23 cellular contexts compared by ENCODE assay signal in genomic region chr21:27024316-27024715, GRCh38. TPM values are rescaled to one million over a fixed set of nuclear protein-coding genes. Genes with fewer than 3 reads are reported as not detected.
DNase-seq lines count a peak whose midpoint lies in the region; ATAC-seq and TF ChIP-seq lines count a peak whose summit lies in the region.
"Had no signal": no experiment of that assay in that cellular context is flagged by ENCODE, and none has a peak within 500 bp of the region (broad histone marks: within the 10 kb centered on the region; RNA-seq: fewer than 3 reads in every experiment).

No MANE protein-coding gene starts in this region.

- in situ Hi-C loops in GM23248 (cut with MboI), result no loop called here

- H3K4me1 ChIP-seq in GM23248 (ENCODE audit: insufficient read depth) (peaks cover 51% of the 10 kb centered on the region), smooth muscle cell (ENCODE audit: low read depth) (no peaks in the 10 kb centered on the region)
- H3K4me1 ChIP-seq: BLaER1 treated with 17β-estradiol and CSF1 and Interleukin-3, amounts not matched to agents 10 nM and 100 nM; psoas muscle; thyroid gland had no signal

- H3K36me3 ChIP-seq in GM23248 (ENCODE audit: low read depth) (no peaks in the 10 kb centered on the region), smooth muscle cell (ENCODE audit: low read depth) (no peaks in the 10 kb centered on the region)
- H3K36me3 ChIP-seq: BLaER1 treated with 17β-estradiol and CSF1 and Interleukin-3, amounts not matched to agents 10 nM and 100 nM; thyroid gland had no signal

- peak overlapping the region; percentile 61 for H3K27ac ChIP-seq in GM23248
- peak overlapping the region; percentile 42 for H3K27ac ChIP-seq in smooth muscle cell (ENCODE audit: low read depth)
- H3K27ac ChIP-seq: BLaER1 treated with 17β-estradiol and CSF1 and Interleukin-3, amounts not matched to agents 10 nM and 100 nM; psoas muscle; thyroid gland had no signal

- H3K9me2 ChIP-seq in GM23248 (ENCODE audit: insufficient read depth), result no peaks in the 10 kb centered on the region

- TF ChIP-seq CTCF in fibroblast of villous mesenchyme (IDR thresholded peaks at IDR 0.05; ENCODE audit: insufficient read depth, low read depth, low read length), result no peak
- no peak for TF ChIP-seq CTCF in smooth muscle cell (IDR thresholded peaks at IDR 0.05; ENCODE audit: borderline replicate concordance, insufficient read depth, poor library complexity, severe bottlenecking)

- H3K79me2 ChIP-seq in GM23248 (ENCODE audit: insufficient read depth), result no peaks in the 10 kb centered on the region
- no peaks in the 10 kb centered on the region for H3K79me2 ChIP-seq in smooth muscle cell (ENCODE audit: low read depth)

- H3K9me3 ChIP-seq in GM23248 (ENCODE audit: low read depth), result no peaks in the 10 kb centered on the region
- H3K9me3 ChIP-seq in smooth muscle cell (replicated peaks; ENCODE audit: low read depth), result no peaks in the 10 kb centered on the region
- H3K9me3 ChIP-seq: BLaER1 treated with 17β-estradiol and CSF1 and Interleukin-3, amounts not matched to agents 10 nM and 100 nM; psoas muscle; thyroid gland had no signal

- H3K27ac Mint-ChIP-seq in effector memory CD8-positive, alpha-beta T cell, result no peak overlapping the region
- H3K27ac Mint-ChIP-seq: activated CD8-positive, alpha-beta T cell treated with anti-CD3 and anti-CD28 coated beads for 36 hours; activated naive CD8-positive, alpha-beta T cell treated with anti-CD3 and anti-CD28 coated beads, Interleukin-2, amount 50 U/mL, for 24 hours; naive thymus-derived CD8-positive, alpha-beta T cell had no signal

- H3F3A ChIP-seq in GM23248 (ENCODE audit: insufficient read depth) (peaks cover 22% of the 10 kb centered on the region), smooth muscle cell (ENCODE audit: low read depth) (peaks cover 4% of the 10 kb centered on the region)

- H3K9me3 Mint-ChIP-seq in effector memory CD8-positive, alpha-beta T cell, result peaks cover 0 to 12% of the 10 kb centered on the region in 2 donors
- H3K9me3 Mint-ChIP-seq: activated CD8-positive, alpha-beta T cell treated with anti-CD3 and anti-CD28 coated beads for 36 hours; activated naive CD8-positive, alpha-beta T cell treated with anti-CD3 and anti-CD28 coated beads, Interleukin-2, amount 50 U/mL, for 24 hours had no signal

- H3K27me3 Mint-ChIP-seq in effector memory CD8-positive, alpha-beta T cell, result no peaks in the 10 kb centered on the region
- H3K27me3 Mint-ChIP-seq: central memory CD8-positive, alpha-beta T cell had no signal

- H2AFZ ChIP-seq in GM23248 (0 out of 2 replicates have a peak overlapping the region, but pooled peaks have one; percentile 23), smooth muscle cell (ENCODE audit: low read depth) (peak overlapping the region; percentile 31)

- H3K36me3 Mint-ChIP-seq in effector memory CD8-positive, alpha-beta T cell (ENCODE audit: insufficient read depth), result peaks cover 3% of the 10 kb centered on the region
- H3K36me3 Mint-ChIP-seq: naive thymus-derived CD8-positive, alpha-beta T cell had no signal

- DNase-seq in GM23248 (peak; percentile 62), astrocyte of the hippocampus (ENCODE audit: low read depth, low spot score) (peak; percentile 50), fibroblast of villous mesenchyme (ENCODE audit: low read depth) (peak; percentile 45), smooth muscle cell (lab: John Stamatoyannopoulos, UW; ENCODE audit: unreplicated experiment) (no peak), SIG-M5 treated with dmso at 0.1 percent for 504 hours (lab: John Stamatoyannopoulos, UW; ENCODE audit: unreplicated experiment) (no peak), NCI-H2081 (lab: John Stamatoyannopoulos, UW) (no peak)
- DNase-seq in effector memory CD8-positive, alpha-beta T cell, result no peak
- DNase-seq in activated naive CD4-positive, alpha-beta T cell treated with anti-CD3 and anti-CD28 coated beads, Interleukin-2, amount 50 U/mL, for 16 hours, result no peak
- DNase-seq: activated CD8-positive, alpha-beta T cell treated with anti-CD3 and anti-CD28 coated beads for 36 hours; activated naive CD8-positive, alpha-beta T cell treated with anti-CD3 and anti-CD28 coated beads, Interleukin-2, amount 50 U/mL, for 24 hours; DMS153; GOT3; KBM-7; naive thymus-derived CD8-positive, alpha-beta T cell; NCI-H1105; NCI-H345; NK-92 treated with Interleukin-12 subunit alpha and Interleukin-12 subunit beta, amount 100 ng/mL, for 24 hours; psoas muscle; T-helper 2 cell; thyroid gland had no signal

- H3K4me2 ChIP-seq in GM23248 (ENCODE audit: unreplicated experiment), result peak overlapping the region; percentile 45
- H3K4me2 ChIP-seq in smooth muscle cell, result peak overlapping the region; percentile 52
- H3K4me2 ChIP-seq: BLaER1 treated with 17β-estradiol and CSF1 and Interleukin-3, amounts not matched to agents 10 nM and 100 nM had no signal

- WGBS in GM23248 (ENCODE audit: low coverage in 1 of 2, low lambda C conversion rate in 2 of 2, missing lambda C conversion rate in 2 of 2), 2 experiments, result 6 to 17% methylated on average over 1 of the region's 1 CpG
- WGBS in smooth muscle cell (ENCODE audit: low lambda C conversion rate), result 10% methylated on average over 1 of the region's 1 CpG

- ATAC-seq in effector memory CD8-positive, alpha-beta T cell (replicated peaks), result no peak
- ATAC-seq: activated CD8-positive, alpha-beta T cell treated with anti-CD3 and anti-CD28 coated beads for 36 hours; activated naive CD8-positive, alpha-beta T cell treated with anti-CD3 and anti-CD28 coated beads, Interleukin-2, amount 50 U/mL, for 24 hours; naive thymus-derived CD8-positive, alpha-beta T cell; psoas muscle; Right ventricle myocardium inferior had no signal

- H3K4me1 Mint-ChIP-seq in effector memory CD8-positive, alpha-beta T cell (ENCODE audit: low read depth in 2 of 2), result no peaks in the 10 kb centered on the region
- H3K4me1 Mint-ChIP-seq: activated naive CD8-positive, alpha-beta T cell treated with anti-CD3 and anti-CD28 coated beads, Interleukin-2, amount 50 U/mL, for 24 hours; central memory CD8-positive, alpha-beta T cell; naive thymus-derived CD8-positive, alpha-beta T cell had no signal

- H3K27me3 ChIP-seq in GM23248 (replicated peaks; ENCODE audit: insufficient read depth) (no peaks in the 10 kb centered on the region), smooth muscle cell (ENCODE audit: low read depth) (no peaks in the 10 kb centered on the region)
- H3K27me3 ChIP-seq: BLaER1 treated with 17β-estradiol and CSF1 and Interleukin-3, amounts not matched to agents 10 nM and 100 nM; thyroid gland had no signal

- H3K4me3 ChIP-seq in GM23248 (no peak overlapping the region; the same call in 1 of the 2 replicates), fibroblast of villous mesenchyme (ENCODE audit: low read depth, low read length) (no peak overlapping the region), smooth muscle cell (no peak overlapping the region)
- H3K4me3 ChIP-seq: BLaER1 treated with 17β-estradiol and CSF1 and Interleukin-3, amounts not matched to agents 10 nM and 100 nM; psoas muscle; thyroid gland had no signal

- H4K20me1 ChIP-seq in GM23248 (ENCODE audit: insufficient read depth), result no peaks in the 10 kb centered on the region
- H4K20me1 ChIP-seq in smooth muscle cell (ENCODE audit: low read depth), result no peaks in the 10 kb centered on the region
- H4K20me1 ChIP-seq: BLaER1 treated with 17β-estradiol and CSF1 and Interleukin-3, amounts not matched to agents 10 nM and 100 nM had no signal

- peak overlapping the region; percentile 15; the same call in 1 of the 2 replicates for H3K9ac ChIP-seq in GM23248
- no peak overlapping the region for H3K9ac ChIP-seq in smooth muscle cell (ENCODE audit: low read depth)
- H3K9ac ChIP-seq: BLaER1 treated with 17β-estradiol and CSF1 and Interleukin-3, amounts not matched to agents 10 nM and 100 nM had no signal

- H3K4me3 Mint-ChIP-seq in effector memory CD8-positive, alpha-beta T cell, result no peak overlapping the region
- H3K4me3 Mint-ChIP-seq: activated CD8-positive, alpha-beta T cell treated with anti-CD3 and anti-CD28 coated beads for 36 hours; activated naive CD8-positive, alpha-beta T cell treated with anti-CD3 and anti-CD28 coated beads, Interleukin-2, amount 50 U/mL, for 24 hours; central memory CD8-positive, alpha-beta T cell; naive thymus-derived CD8-positive, alpha-beta T cell had no signal

RNA-seq across cellular contexts. Expression of gene ADAMTS5, which starts 57.4 kb away (rescaled TPM):
- total RNA-seq in GM23248 (2014; rRNA removed; shearing (Covaris generic)), result 9.6 and 11.8 TPM in 2 replicates
- polyA plus RNA-seq in GM23248 (2016; fragmentation: Nextera tagmentation; extraction: Ambion mirVana) (6.5 TPM in 2 replicates), smooth muscle cell (6.5 and 7.6 TPM in 2 replicates)
- total RNA-seq in fibroblast of villous mesenchyme (12.6 and 28.5 TPM in 2 replicates), smooth muscle cell (15.5 and 18.4 TPM in 2 replicates)
- total RNA-seq: activated CD8-positive, alpha-beta T cell treated with anti-CD3 and anti-CD28 coated beads for 36 hours; naive thymus-derived CD8-positive, alpha-beta T cell had no signal
- polyA plus RNA-seq: naive thymus-derived CD8-positive, alpha-beta T cell had no signal

Comparison
In these comparisons a context has a peak if more than half of its experiments do, and no peak if none do; other contexts are left out.
1. DNase-seq: peak in GM23248 (single experiment), astrocyte of the hippocampus (single experiment) and fibroblast of villous mesenchyme (single experiment); none in smooth muscle cell (single experiment), SIG-M5 treated with dmso at 0.1 percent for 504 hours (single experiment), effector memory CD8-positive, alpha-beta T cell (0 of 3), NCI-H2081 (0 of 2) and activated naive CD4-positive, alpha-beta T cell treated with anti-CD3 and anti-CD28 coated beads, Interleukin-2, amount 50 U/mL, for 16 hours (single experiment).